Comparison of ENCODE assay signal across 22 cellular contexts in the genomic region with DNA sequence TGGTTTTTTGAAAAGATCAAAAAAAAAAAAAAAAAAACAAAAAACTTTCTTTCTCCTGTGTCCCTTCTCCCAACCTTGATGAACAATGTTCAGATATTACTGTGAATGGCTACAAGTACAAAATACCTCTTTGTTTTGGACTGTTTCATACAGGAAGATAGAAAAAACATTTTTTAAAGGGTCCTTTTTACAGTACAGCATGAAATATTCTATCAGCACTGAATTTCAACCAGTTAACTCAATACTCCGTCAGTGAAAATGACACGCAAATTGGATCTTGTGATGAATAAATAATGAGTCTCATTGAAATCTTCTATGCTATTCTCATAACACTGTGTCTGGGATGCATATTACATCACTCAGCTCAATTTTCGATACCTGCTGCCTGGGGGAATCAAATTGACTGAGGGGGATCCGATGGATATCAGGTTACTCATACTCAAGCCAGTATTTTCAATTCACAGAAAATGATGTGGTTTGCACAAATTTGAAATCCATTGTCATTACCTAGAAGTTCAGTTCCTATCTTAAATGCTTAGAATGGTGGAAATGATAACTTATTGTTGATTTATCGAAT.
"Had no signal": no experiment of that assay in that cellular context is flagged by ENCODE, and none has a peak within 500 bp of the region (broad histone marks: within the 10 kb centered on the region; RNA-seq: fewer than 3 reads in every experiment).

No MANE protein-coding gene starts in this region.

- H3K36me3 Mint-ChIP-seq: natural killer cell had no signal

- ATAC-seq: activated CD8-positive, alpha-beta memory T cell treated with anti-CD3 and anti-CD28 coated beads, Interleukin-2, amount 10 ng/mL, durations not matched to agents 7 days and 5 days; activated CD8-positive, alpha-beta T cell treated with anti-CD3 and anti-CD28 coated beads for 36 hours; activated naive CD8-positive, alpha-beta T cell treated with anti-CD3 and anti-CD28 coated beads, Interleukin-2, amount 50 U/mL, for 24 hours; esophagus mucosa; left ventricle myocardium superior; natural killer cell; psoas muscle; stimulated activated naive CD8-positive, alpha-beta T cell treated with anti-CD3 and anti-CD28 coated beads, Interleukin-15, Interleukin-2, amounts not matched to agents 100 U/mL and 50 U/mL, for 24 hours; T-helper 17 cell had no signal

- H3K27ac Mint-ChIP-seq: activated CD4-positive, alpha-beta T cell treated with anti-CD3 and anti-CD28 coated beads, Interleukin-2, amount 10 ng/mL, durations not matched to agents 7 days and 5 days; activated CD8-positive, alpha-beta memory T cell treated with anti-CD3 and anti-CD28 coated beads, Interleukin-2, amount 10 ng/mL, durations not matched to agents 7 days and 5 days; activated CD8-positive, alpha-beta T cell treated with anti-CD3 and anti-CD28 coated beads for 36 hours; activated naive CD8-positive, alpha-beta T cell treated with anti-CD3 and anti-CD28 coated beads, Interleukin-2, amount 50 U/mL, for 24 hours; natural killer cell; T-helper 17 cell had no signal

- H3K27me3 Mint-ChIP-seq: activated CD4-positive, alpha-beta T cell treated with anti-CD3 and anti-CD28 coated beads, Interleukin-2, amount 10 ng/mL, durations not matched to agents 7 days and 5 days; activated CD8-positive, alpha-beta memory T cell treated with anti-CD3 and anti-CD28 coated beads, Interleukin-2, amount 10 ng/mL, durations not matched to agents 7 days and 5 days; activated CD8-positive, alpha-beta T cell treated with anti-CD3 and anti-CD28 coated beads for 36 hours; activated naive CD8-positive, alpha-beta T cell treated with anti-CD3 and anti-CD28 coated beads, Interleukin-2, amount 50 U/mL, for 24 hours; T-helper 17 cell had no signal

- H3K4me1 Mint-ChIP-seq: activated CD4-positive, alpha-beta T cell treated with anti-CD3 and anti-CD28 coated beads, Interleukin-2, amount 10 ng/mL, durations not matched to agents 7 days and 5 days; natural killer cell had no signal

- DNase-seq: activated CD4-positive, alpha-beta T cell treated with anti-CD3 and anti-CD28 coated beads, Interleukin-2, amount 10 ng/mL, durations not matched to agents 7 days and 5 days; activated CD4-positive, CD25-positive, alpha-beta regulatory T cell treated with anti-CD3 and anti-CD28 coated beads, Interleukin-2, amount 50 U/mL, for 72 hours; activated CD8-positive, alpha-beta memory T cell treated with anti-CD3 and anti-CD28 coated beads, Interleukin-2, amount 10 ng/mL, durations not matched to agents 7 days and 5 days; activated CD8-positive, alpha-beta T cell treated with anti-CD3 and anti-CD28 coated beads for 36 hours; activated gamma-delta T cell; activated naive CD4-positive, alpha-beta T cell treated with anti-CD3 and anti-CD28 coated beads, Interleukin-2, amount 50 U/mL, for 16 hours; activated naive CD8-positive, alpha-beta T cell treated with anti-CD3 and anti-CD28 coated beads, Interleukin-2, amount 50 U/mL, for 24 hours; activated T-cell treated with anti-CD3 and anti-CD28 coated beads for 4 hours; dermis blood vessel endothelial cell; effector memory CD4-positive, alpha-beta T cell; head of caudate nucleus; hypothalamus; left ventricle myocardium superior; natural killer cell; psoas muscle; stimulated activated CD4-positive, alpha-beta T cell treated with anti-CD3 and anti-CD28 coated beads, Interleukin-12 subunit alpha, Interleukin-12 subunit beta, amount 100 ng/mL, for 4 hours; stimulated activated CD4-positive, alpha-beta T cell treated with anti-CD3 and anti-CD28 coated beads, Interleukin-4, amount 100 ng/mL, for 4 hours; stimulated activated naive CD8-positive, alpha-beta T cell treated with anti-CD3 and anti-CD28 coated beads, Interleukin-15, Interleukin-2, amounts not matched to agents 100 U/mL and 50 U/mL, for 24 hours; T-helper 17 cell; tibial artery; WERI-Rb-1 had no signal

- H3K4me3 Mint-ChIP-seq: activated CD4-positive, alpha-beta T cell treated with anti-CD3 and anti-CD28 coated beads, Interleukin-2, amount 10 ng/mL, durations not matched to agents 7 days and 5 days; activated CD8-positive, alpha-beta memory T cell treated with anti-CD3 and anti-CD28 coated beads, Interleukin-2, amount 10 ng/mL, durations not matched to agents 7 days and 5 days; activated CD8-positive, alpha-beta T cell treated with anti-CD3 and anti-CD28 coated beads for 36 hours; activated naive CD8-positive, alpha-beta T cell treated with anti-CD3 and anti-CD28 coated beads, Interleukin-2, amount 50 U/mL, for 24 hours; natural killer cell; T-helper 17 cell had no signal

- H3K9me3 Mint-ChIP-seq: activated CD4-positive, alpha-beta T cell treated with anti-CD3 and anti-CD28 coated beads, Interleukin-2, amount 10 ng/mL, durations not matched to agents 7 days and 5 days; activated naive CD8-positive, alpha-beta T cell treated with anti-CD3 and anti-CD28 coated beads, Interleukin-2, amount 50 U/mL, for 24 hours had no signal
